ENCODE assay signal across 1 cellular context in genomic region chr3:43236008-43236407, GRCh38.
A peak's percentile ranks its signal among the peaks of the same experiment; 100 is the strongest.
TF ChIP-seq lines count a peak whose summit lies in the region.

No MANE protein-coding gene starts in this region.

TF ChIP-seq in K562, 482 proteins besides CTCF, POLR2A, EP300 and RAD21:
- TF ChIP-seq TFE3 (CRISPR knock-in tag; IDR thresholded peaks at IDR 0.05) (peak; percentile 45; the same call in 1 of the 2 replicates), ZNF316 (IDR thresholded peaks at IDR 0.05) (0 out of 2 replicates have a peak, but pooled peaks have one; percentile 9), XRCC5 (IDR thresholded peaks at IDR 0.05; ENCODE audit: low read depth, low read length) (no peak)
TF ChIP-seq in K562: peak in this region for 2.
